In genomic region chr1:3318329-3318728, GRCh38 we compare ENCODE assay signal across 16 cellular contexts.
DNase-seq lines count a peak whose midpoint lies in the region; ATAC-seq, FAIRE-seq and TF ChIP-seq lines count a peak whose summit lies in the region.
"Had no signal": no experiment of that assay in that cellular context is flagged by ENCODE, and none has a peak within 500 bp of the region (broad histone marks: within the 10 kb centered on the region; RNA-seq: fewer than 3 reads in every experiment).

No MANE protein-coding gene starts in this region.

- intact Hi-C loops in HepG2 (cut with micrococcal nuclease; ENCODE audit: unreplicated experiment) = no loop called here
- intact Hi-C loops in right lobe of liver (cut with DNase I) = no loop called here

- in situ Hi-C loops in HepG2 (cut with HindIII; ENCODE audit: extremely low pct_ligation_motif_present, low pct_unique_long_range_greater_than_20kb) = no loop called here

- TF ChIP-seq EP300 in HepG2 (IDR thresholded peaks at IDR 0.05; ENCODE audit: low read depth in 2 of 2, low read length in 2 of 2) (no peak), HepG2 (CRISPR knock-in tag; IDR thresholded peaks at IDR 0.05; ENCODE audit: borderline replicate concordance) (no peak)

- POLR2A ChIA-PET in HepG2 (lab: Yijun Ruan, JAX) = interaction anchor here (0.7 to 2.9 kb wide), 2 partner anchors 17 to 22 kb away, joined by 3 to 25 read pairs; no protein-coding TSS in a partner anchor

- H3K36me3 ChIP-seq in HepG2 (replicated peaks in 1 of 2; ENCODE audit: control insufficient read depth in 1 of 2, insufficient read depth in 2 of 2, low read length in 2 of 2) = no peaks in the 10 kb centered on the region; a peak in 1 of 5 replicates
- H3K36me3 ChIP-seq in right lobe of liver = no peaks in the 10 kb centered on the region
- no peaks in the 10 kb centered on the region for H3K36me3 ChIP-seq in neural progenitor cell
- H3K36me3 ChIP-seq: BLaER1 treated with 17β-estradiol and CSF1 and Interleukin-3, amounts not matched to agents 10 nM and 100 nM had no signal

- TF ChIP-seq POLR2A in HepG2 (IDR thresholded peaks at IDR 0.05; ENCODE audit: insufficient read depth in 1 of 2, low read depth in 2 of 2, low read length in 2 of 2) (no peak), right lobe of liver (IDR thresholded peaks at IDR 0.05) (no peak)

- H3K27me3 Mint-ChIP-seq in brain (no peaks in the 10 kb centered on the region), neural progenitor cell (ENCODE audit: insufficient read depth, low read depth) (peaks cover 3% of the 10 kb centered on the region)
- H3K27me3 Mint-ChIP-seq: CD4-positive, CD25-positive, alpha-beta regulatory T cell had no signal

- H3K4me1 Mint-ChIP-seq in brain = peaks cover 27% of the 10 kb centered on the region
- H3K4me1 Mint-ChIP-seq in neural progenitor cell = peaks cover 56% of the 10 kb centered on the region

- H3K36me3 Mint-ChIP-seq in brain (no peaks in the 10 kb centered on the region), neural progenitor cell (no peaks in the 10 kb centered on the region)
- H3K36me3 Mint-ChIP-seq: CD4-positive, CD25-positive, alpha-beta regulatory T cell had no signal

- H3K27ac ChIP-seq in HepG2 (ENCODE audit: extremely low read length, insufficient read depth, low read length) (no peak overlapping the region), right lobe of liver (no peak overlapping the region), neural progenitor cell (no peak overlapping the region), coronary artery (no peak overlapping the region)
- H3K27ac ChIP-seq: BLaER1 treated with 17β-estradiol and CSF1 and Interleukin-3, amounts not matched to agents 10 nM and 100 nM; HL-60 had no signal

- no peak overlapping the region for H3K4me2 ChIP-seq in HepG2 (ENCODE audit: low read depth, low read length)
- no peak overlapping the region for H3K4me2 ChIP-seq in neural progenitor cell
- H3K4me2 ChIP-seq: BLaER1 treated with 17β-estradiol and CSF1 and Interleukin-3, amounts not matched to agents 10 nM and 100 nM; GM23338 had no signal

- no TSS peak for BruUV-seq in HepG2 (replicated peaks; lab: Mats Ljungman, UMichigan)

- FAIRE-seq in HepG2 (lab: Jason Lieb, UNC) = no peak
- FAIRE-seq: GM12891 had no signal

- no peak overlapping the region for H3K9ac ChIP-seq in HepG2 (ENCODE audit: insufficient read depth, low read depth, low read length)
- no peak overlapping the region for H3K9ac ChIP-seq in neural progenitor cell
- H3K9ac ChIP-seq: BLaER1 treated with 17β-estradiol and CSF1 and Interleukin-3, amounts not matched to agents 10 nM and 100 nM had no signal

- TF ChIP-seq CTCF in HepG2 (CRISPR knock-in tag; IDR thresholded peaks at IDR 0.05) = no peak
- TF ChIP-seq CTCF in right lobe of liver (IDR thresholded peaks at IDR 0.05) = no peak
- no peak for TF ChIP-seq CTCF in brain (conservative IDR thresholded peaks at IDR 0.05)
- no peak for TF ChIP-seq CTCF in neural progenitor cell (IDR thresholded peaks at IDR 0.05)
- TF ChIP-seq CTCF in coronary artery (IDR thresholded peaks at IDR 0.05) = no peak

- no peaks in the 10 kb centered on the region; a peak in 1 of 5 replicates for H3K27me3 ChIP-seq in HepG2 (ENCODE audit: control insufficient read depth in 1 of 2, insufficient read depth in 2 of 2, low read length in 2 of 2)
- no peaks in the 10 kb centered on the region for H3K27me3 ChIP-seq in right lobe of liver
- H3K27me3 ChIP-seq in neural progenitor cell = no peaks in the 10 kb centered on the region

- H3K4me1 ChIP-seq in HepG2 (ENCODE audit: insufficient read depth, low read length) (peaks cover 77% of the 10 kb centered on the region), right lobe of liver (peaks cover 0 to 10% (median 4%) of the 10 kb centered on the region in 4 donors), neural progenitor cell (peaks cover 42% of the 10 kb centered on the region)

- no peak for TF ChIP-seq RAD21 in HepG2 (CRISPR knock-in tag; IDR thresholded peaks at IDR 0.05)

- H2AFZ ChIP-seq in HepG2 (ENCODE audit: low read length) = no peak overlapping the region
- H2AFZ ChIP-seq in neural progenitor cell (replicated peaks) = no peak overlapping the region
- H2AFZ ChIP-seq: GM23338 had no signal

- H3K4me3 ChIP-seq in HepG2 (replicated peaks in 1 of 3; ENCODE audit: insufficient read depth in 1 of 3, low read depth in 2 of 3, low read length in 3 of 3) (no peak overlapping the region), right lobe of liver (no peak overlapping the region), neural progenitor cell (no peak overlapping the region), coronary artery (no peak overlapping the region)
- H3K4me3 ChIP-seq: BLaER1 treated with 17β-estradiol and CSF1 and Interleukin-3, amounts not matched to agents 10 nM and 100 nM; GM23338 had no signal

- WGBS in HepG2 (ENCODE audit: low lambda C conversion rate) = 93% methylated on average over 2 of the region's 2 CpGs
- 68% methylated on average over 2 of the region's 2 CpGs for WGBS in right lobe of liver (ENCODE audit: insufficient coverage, low coverage, low lambda C conversion rate, missing lambda C conversion rate)

- peaks cover 42% of the 10 kb centered on the region for H3F3A ChIP-seq in neural progenitor cell (ENCODE audit: low read depth)

- H3K79me2 ChIP-seq in HepG2 (ENCODE audit: insufficient read depth, low read length) = peaks cover 15% of the 10 kb centered on the region
- no peaks in the 10 kb centered on the region for H3K79me2 ChIP-seq in neural progenitor cell (ENCODE audit: low read depth)

- H3K4me3 Mint-ChIP-seq in brain = no peak overlapping the region
- H3K4me3 Mint-ChIP-seq in neural progenitor cell = peak overlapping the region; percentile 36
- H3K4me3 Mint-ChIP-seq: CD4-positive, CD25-positive, alpha-beta regulatory T cell; GM23338 had no signal

- CTCF ChIA-PET in HepG2 (lab: Yijun Ruan, JAX; ENCODE audit: low intra/inter-chr PET ratio, low total read pairs) = no interaction called here

- H3K9me3 ChIP-seq in HepG2 (ENCODE audit: low read length) (no peaks in the 10 kb centered on the region), right lobe of liver (no peaks in the 10 kb centered on the region), neural progenitor cell (ENCODE audit: low read depth) (no peaks in the 10 kb centered on the region)

- H3K9me3 Mint-ChIP-seq in brain (peaks cover 0 to 4% (median 0%) of the 10 kb centered on the region in 5 experiments), neural progenitor cell (no peaks in the 10 kb centered on the region)
- H3K9me3 Mint-ChIP-seq: GM23338 had no signal

- ATAC-seq in HepG2 = no peak
- ATAC-seq in right lobe of liver = no peak
- no peak for ATAC-seq in GM19395 (IDR thresholded peaks at IDR 0.05; ENCODE audit: unreplicated experiment)
- ATAC-seq: GM23338 had no signal

- H4K20me1 ChIP-seq in HepG2 (ENCODE audit: insufficient read depth, low read length) (no peaks in the 10 kb centered on the region), neural progenitor cell (ENCODE audit: low read depth) (peaks cover 8% of the 10 kb centered on the region)

- H3K27ac Mint-ChIP-seq in brain (peak overlapping the region; percentile 56 to 80 (median 76)), neural progenitor cell (no peak overlapping the region)
- H3K27ac Mint-ChIP-seq: GM23338 had no signal

- DNase-seq in HepG2 (ENCODE audit: low spot score) = no peak
- no peak for DNase-seq in right lobe of liver
- DNase-seq in neural progenitor cell (ENCODE audit: low spot score) = no peak
- no peak for DNase-seq in coronary artery (ENCODE audit: low spot score)
- DNase-seq in activated effector memory CD4-positive, alpha-beta T cell treated with anti-CD3 and anti-CD28 coated beads, Interleukin-2, amount 50 U/mL, for 16 hours = no peak
- DNase-seq: ACHN; CD4-positive, CD25-positive, alpha-beta regulatory T cell; DMS79; H7; IMR-90 had no signal

TF ChIP-seq in HepG2, 621 proteins besides CTCF, POLR2A, EP300 and RAD21:
- TF ChIP-seq ZNF7 (CRISPR knock-in tag; IDR thresholded peaks at IDR 0.05) (no peak), KAT2B (IDR thresholded peaks at IDR 0.05; ENCODE audit: borderline replicate concordance, low read depth, low read length) (peak; percentile 79)
TF ChIP-seq in HepG2: peak in this region for 1.
